28 cellular contexts compared by ENCODE assay signal in genomic region chr9:3628239-3628638, GRCh38.
A peak's percentile ranks its signal among the peaks of the same experiment; 100 is the strongest.
DNase-seq lines count a peak whose midpoint lies in the region; ATAC-seq and TF ChIP-seq lines count a peak whose summit lies in the region.
"Had no signal": no experiment of that assay in that cellular context is flagged by ENCODE, and none has a peak within 500 bp of the region (broad histone marks: within the 10 kb centered on the region; RNA-seq: fewer than 3 reads in every experiment).

No MANE protein-coding gene starts in this region.

- H4K20me1 ChIP-seq in osteoblast (ENCODE audit: insufficient read depth, low read length) (no peaks in the 10 kb centered on the region), PC-3 (ENCODE audit: low read length) (no peaks in the 10 kb centered on the region)
- H4K20me1 ChIP-seq: BLaER1 treated with 17β-estradiol and CSF1 and Interleukin-3, amounts not matched to agents 10 nM and 100 nM had no signal

- H3K36me3 ChIP-seq in osteoblast (ENCODE audit: insufficient read depth, low read length) (no peaks in the 10 kb centered on the region), thyroid gland (no peaks in the 10 kb centered on the region), PC-3 (ENCODE audit: low read depth, low read length) (no peaks in the 10 kb centered on the region)
- H3K36me3 ChIP-seq: BLaER1 treated with 17β-estradiol and CSF1 and Interleukin-3, amounts not matched to agents 10 nM and 100 nM; SJSA1 had no signal

- POLR2A ChIA-PET in PC-3 (lab: Charles Lee; ENCODE audit: unreplicated experiment): no interaction called here

- H3K9ac ChIP-seq in PC-3 (ENCODE audit: low read length): no peak overlapping the region
- H3K9ac ChIP-seq: BLaER1 treated with 17β-estradiol and CSF1 and Interleukin-3, amounts not matched to agents 10 nM and 100 nM; GM23248 had no signal

- no peaks in the 10 kb centered on the region for H3F3A ChIP-seq in PC-3 (ENCODE audit: low read length, unreplicated experiment)

- no peak for TF ChIP-seq POLR2A in thyroid gland (IDR thresholded peaks at IDR 0.05)

- no peaks in the 10 kb centered on the region for H3K79me2 ChIP-seq in osteoblast (ENCODE audit: insufficient read depth, low read length)
- H3K79me2 ChIP-seq in PC-3 (ENCODE audit: low read length): no peaks in the 10 kb centered on the region

- intact Hi-C loops in thyroid gland (cut with DNase I) (no loop called here), PC-3 (cut with micrococcal nuclease) (no loop called here)

- H3K27me3 ChIP-seq in osteoblast (ENCODE audit: insufficient read depth, low read length): no peaks in the 10 kb centered on the region
- no peaks in the 10 kb centered on the region for H3K27me3 ChIP-seq in thyroid gland
- no peaks in the 10 kb centered on the region for H3K27me3 ChIP-seq in PC-3 (ENCODE audit: low read length)
- H3K27me3 ChIP-seq: BLaER1 treated with 17β-estradiol and CSF1 and Interleukin-3, amounts not matched to agents 10 nM and 100 nM; SJSA1 had no signal

- H3K27ac ChIP-seq in osteoblast (ENCODE audit: low read depth, low read length): no peak overlapping the region
- H3K27ac ChIP-seq in thyroid gland: peak overlapping the region in 1 of 3 donors; percentile 18
- no peak overlapping the region for H3K27ac ChIP-seq in PC-3 (ENCODE audit: low read length)
- H3K27ac ChIP-seq: A549; BLaER1 treated with 17β-estradiol and CSF1 and Interleukin-3, amounts not matched to agents 10 nM and 100 nM; GM23248; PC-9; SJSA1 had no signal

- H2AFZ ChIP-seq in osteoblast (ENCODE audit: low read length) (no peak overlapping the region), PC-3 (ENCODE audit: low read length) (no peak overlapping the region)
- H2AFZ ChIP-seq: GM23248, PC-9 had no signal

- H3K9me3 ChIP-seq in osteoblast (ENCODE audit: low read depth, low read length) (no peaks in the 10 kb centered on the region), thyroid gland (no peaks in the 10 kb centered on the region), PC-3 (ENCODE audit: low read length) (no peaks in the 10 kb centered on the region)
- H3K9me3 ChIP-seq: A549, SJSA1 had no signal

- H3K4me3 ChIP-seq in choroid plexus epithelial cell (ENCODE audit: low read depth, low read length): no peak overlapping the region
- H3K4me3 ChIP-seq in osteoblast (ENCODE audit: insufficient read depth, low read length): no peak overlapping the region
- H3K4me3 ChIP-seq in thyroid gland (replicated peaks in 1 of 3): no peak overlapping the region
- H3K4me3 ChIP-seq in PC-3 (ENCODE audit: low read length): no peak overlapping the region
- H3K4me3 ChIP-seq: A549; BLaER1 treated with 17β-estradiol and CSF1 and Interleukin-3, amounts not matched to agents 10 nM and 100 nM; GM23248; PC-9; SJSA1 had no signal

- ATAC-seq in PC-3: no peak
- ATAC-seq: A549, HepG2, Right ventricle myocardium inferior had no signal

- peak; percentile 55 for DNase-seq in NCI-H2227 treated with DMSO at 0.1 percent for 48 hours (lab: John Stamatoyannopoulos, UW)
- DNase-seq in choroid plexus epithelial cell (ENCODE audit: low read depth): peak; percentile 6
- DNase-seq in osteoblast (ENCODE audit: insufficient read length, low spot score, missing footprints): peak; percentile 4
- peak; percentile 21 to 22 for DNase-seq in thyroid gland
- DNase-seq in stimulated activated CD4-positive, alpha-beta T cell treated with anti-CD3 and anti-CD28 coated beads, Interleukin-2, amount 100 ng/mL, for 24 hours: no peak
- DNase-seq in NCI-H1436 (lab: John Stamatoyannopoulos, UW): no peak
- DNase-seq in PC-3: no peak
- DNase-seq: AML-193; CD4-positive, alpha-beta T cell; DMS53; GM23248; H7; Karpas-422; MV-4-11; NCI-H1105; NCI-H146; NCI-H1930; NCI-H2107; NCI-H446 treated with DMSO at 0.1 percent for 48 hours; NCI-H526; NCI-H82; NK-92 treated with Interleukin-12 subunit alpha and Interleukin-12 subunit beta, amount 100 ng/mL, for 24 hours; PC-9 had no signal

- TF ChIP-seq CTCF in choroid plexus epithelial cell (conservative IDR thresholded peaks at IDR 0.05; ENCODE audit: low read depth, low read length) (no peak), osteoblast (IDR thresholded peaks at IDR 0.05; ENCODE audit: extremely low read depth, low read depth, low read length) (no peak), thyroid gland (IDR thresholded peaks at IDR 0.05) (no peak), PC-3 (conservative IDR thresholded peaks at IDR 0.05; ENCODE audit: low read depth, low read length) (no peak)

- BruUV-seq in PC-3 (replicated peaks; lab: Mats Ljungman, UMichigan): no TSS peak

- H3K4me2 ChIP-seq in osteoblast (ENCODE audit: insufficient read depth, low read length) (no peak overlapping the region), PC-3 (ENCODE audit: low read length) (no peak overlapping the region)
- H3K4me2 ChIP-seq: A549; BLaER1 treated with 17β-estradiol and CSF1 and Interleukin-3, amounts not matched to agents 10 nM and 100 nM; PC-9 had no signal

- CTCF ChIA-PET in PC-3 (lab: Charles Lee): no interaction called here

- H3K9me2 ChIP-seq in PC-3 (replicated peaks; ENCODE audit: low read length): no peaks in the 10 kb centered on the region

- peaks cover 18% of the 10 kb centered on the region for H3K4me1 ChIP-seq in osteoblast (ENCODE audit: insufficient read depth, low read length)
- H3K4me1 ChIP-seq in thyroid gland: peaks cover 6 to 14% of the 10 kb centered on the region in 2 donors
- no peaks in the 10 kb centered on the region for H3K4me1 ChIP-seq in PC-3 (ENCODE audit: insufficient read depth, low read length)
- H3K4me1 ChIP-seq: A549; BLaER1 treated with 17β-estradiol and CSF1 and Interleukin-3, amounts not matched to agents 10 nM and 100 nM; SJSA1 had no signal

Comparison
In these comparisons a context has a peak if more than half of its experiments do, and no peak if none do; other contexts are left out.
1. DNase-seq: peak in NCI-H2227 treated with DMSO at 0.1 percent for 48 hours (single experiment), choroid plexus epithelial cell (single experiment), osteoblast (single experiment) and thyroid gland (2 of 2); none in stimulated activated CD4-positive, alpha-beta T cell treated with anti-CD3 and anti-CD28 coated beads, Interleukin-2, amount 100 ng/mL, for 24 hours (0 of 2), NCI-H1436 (single experiment) and PC-3 (single experiment).